In genomic region chr3:54087581-54088410, GRCh38 we compare ENCODE assay signal across 14 cellular contexts. TPM values are rescaled to one million over a fixed set of nuclear protein-coding genes. Genes with fewer than 3 reads are reported as not detected.
DNase-seq lines count a peak whose midpoint lies in the region; ATAC-seq, FAIRE-seq and TF ChIP-seq lines count a peak whose summit lies in the region.
"Had no signal": no experiment of that assay in that cellular context is flagged by ENCODE, and none has a peak within 500 bp of the region (broad histone marks: within the 10 kb centered on the region; RNA-seq: fewer than 3 reads in every experiment).

No MANE protein-coding gene starts in this region.

- H3K4me3 Mint-ChIP-seq in neural progenitor cell = peak overlapping the region; percentile 72
- H3K4me3 Mint-ChIP-seq: activated T-helper 1 cell treated with anti-CD3 and anti-CD28 coated beads, Interleukin-12 subunit alpha, Interleukin-12 subunit beta, Interleukin-2, Interleukin-4 antibody, amounts not matched to agents 30 ng/mL and 10 ng/mL and 1 ng/mL, durations not matched to agents 14 hours and 24 hours and 36 hours had no signal

- H3K36me3 ChIP-seq in neural progenitor cell = no peaks in the 10 kb centered on the region
- H3K36me3 ChIP-seq: spleen had no signal

- H3K4me3 ChIP-seq in astrocyte of the cerebellum (ENCODE audit: low read depth, low read length) (peak overlapping the region; percentile 15), right cardiac atrium (ENCODE audit: low read length) (peak overlapping the region; percentile 37), neural progenitor cell (peak overlapping the region; percentile 41)

- intact Hi-C loops in right cardiac atrium (cut with DNase I) = no loop called here

- in situ Hi-C loops in astrocyte of the cerebellum (cut with HindIII; ENCODE audit: low sequenced_read_pairs) = no loop called here

- no peaks in the 10 kb centered on the region for H3K79me2 ChIP-seq in neural progenitor cell (ENCODE audit: low read depth)

- H3K27ac Mint-ChIP-seq in neural progenitor cell = no peak overlapping the region
- H3K27ac Mint-ChIP-seq: activated T-helper 1 cell treated with anti-CD3 and anti-CD28 coated beads, Interleukin-12 subunit alpha, Interleukin-12 subunit beta, Interleukin-2, Interleukin-4 antibody, amounts not matched to agents 30 ng/mL and 10 ng/mL and 1 ng/mL, durations not matched to agents 14 hours and 24 hours and 36 hours had no signal

- H3K9me3 ChIP-seq in right cardiac atrium (ENCODE audit: control insufficient read depth, low read length) = no peaks in the 10 kb centered on the region
- no peaks in the 10 kb centered on the region for H3K9me3 ChIP-seq in neural progenitor cell (ENCODE audit: low read depth)
- H3K9me3 ChIP-seq: spleen had no signal

- TF ChIP-seq CTCF in astrocyte of the cerebellum (IDR thresholded peaks at IDR 0.05; ENCODE audit: low read depth, low read length, missing control alignments) (no peak), neural progenitor cell (IDR thresholded peaks at IDR 0.05) (no peak), D721Med (IDR thresholded peaks at IDR 0.05; ENCODE audit: insufficient read depth, missing control alignments) (no peak)

- H3K9ac ChIP-seq in neural progenitor cell = no peak overlapping the region

- ATAC-seq in right cardiac atrium = peak; percentile 82 to 86
- no peak for ATAC-seq in GM18909 (IDR thresholded peaks at IDR 0.05; ENCODE audit: poor library complexity, unreplicated experiment)

- peaks cover 5% of the 10 kb centered on the region for H3K4me1 Mint-ChIP-seq in neural progenitor cell

- no peak overlapping the region for H3K27ac ChIP-seq in right cardiac atrium (ENCODE audit: low read length)
- H3K27ac ChIP-seq in neural progenitor cell = no peak overlapping the region
- H3K27ac ChIP-seq: spleen had no signal

- H3K4me2 ChIP-seq in neural progenitor cell = peak overlapping the region; percentile 86

- peak overlapping the region; percentile 21 for H2AFZ ChIP-seq in neural progenitor cell (replicated peaks)

- DNase-seq in COLO668 (lab: John Stamatoyannopoulos, UW; ENCODE audit: unreplicated experiment) = peak; percentile 8
- no peak for DNase-seq in astrocyte of the cerebellum (ENCODE audit: low read depth)
- DNase-seq in right cardiac atrium = peak; percentile 32 to 70 (median 69)
- DNase-seq in neural progenitor cell (ENCODE audit: low spot score) = peak; percentile 27
- no peak for DNase-seq in UCSD-AML1 (lab: John Stamatoyannopoulos, UW; ENCODE audit: unreplicated experiment)
- DNase-seq in NCI-H1105 treated with DMSO at 0.1 percent for 48 hours (lab: John Stamatoyannopoulos, UW) = no peak
- no peak for DNase-seq in D721Med (ENCODE audit: insufficient read length, low spot score)
- DNase-seq: GF-D8, NCI-H226, SHP77 treated with DMSO at 0.1 percent for 48 hours, spleen had no signal

- no peaks in the 10 kb centered on the region for H3K27me3 ChIP-seq in right cardiac atrium (ENCODE audit: control insufficient read depth, insufficient read depth)
- H3K27me3 ChIP-seq in neural progenitor cell = peaks cover 44% of the 10 kb centered on the region

- no peaks in the 10 kb centered on the region for H3F3A ChIP-seq in neural progenitor cell (ENCODE audit: low read depth)

- peaks cover 12% of the 10 kb centered on the region for H3K27me3 Mint-ChIP-seq in neural progenitor cell (ENCODE audit: insufficient read depth, low read depth)

- H3K36me3 Mint-ChIP-seq in neural progenitor cell = no peaks in the 10 kb centered on the region

- H4K20me1 ChIP-seq in neural progenitor cell (ENCODE audit: low read depth) = no peaks in the 10 kb centered on the region

- no peaks in the 10 kb centered on the region for H3K4me1 ChIP-seq in right cardiac atrium (ENCODE audit: control insufficient read depth, insufficient read depth, low read length)
- H3K4me1 ChIP-seq in neural progenitor cell = peaks cover 2% of the 10 kb centered on the region

- no peaks in the 10 kb centered on the region for H3K9me3 Mint-ChIP-seq in neural progenitor cell
- H3K9me3 Mint-ChIP-seq: activated T-helper 1 cell treated with anti-CD3 and anti-CD28 coated beads, Interleukin-12 subunit alpha, Interleukin-12 subunit beta, Interleukin-2, Interleukin-4 antibody, amounts not matched to agents 30 ng/mL and 10 ng/mL and 1 ng/mL, durations not matched to agents 14 hours and 24 hours and 36 hours had no signal

- WGBS in right cardiac atrium = 19% methylated on average over 54 of the region's 54 CpGs

- FAIRE-seq in D721Med (lab: Jason Lieb, UNC) = no peak

RNA-seq across cellular contexts. Expression of gene CACNA2D3, which starts 34.6 kb away (rescaled TPM):
- 10 to 100 TPM; 29.2 to 64.5 (median 45.5) TPM for total RNA-seq in right cardiac atrium
- polyA plus RNA-seq in right cardiac atrium = 42.4 TPM
- 0.43 TPM in 1 of 2 replicates, not detected in the other for total RNA-seq in neural progenitor cell (ENCODE audit: low replicate concordance)
- total RNA-seq: activated T-helper 1 cell treated with anti-CD3 and anti-CD28 coated beads, Interleukin-12 subunit alpha, Interleukin-12 subunit beta, Interleukin-2, Interleukin-4 antibody, amounts not matched to agents 30 ng/mL and 10 ng/mL and 1 ng/mL, durations not matched to agents 14 hours and 24 hours and 36 hours; bronchial epithelial cell had no signal

Comparison
In these comparisons a context has a peak if more than half of its experiments do, and no peak if none do; other contexts are left out.
1. DNase-seq: peak in COLO668 (single experiment), right cardiac atrium (3 of 3) and neural progenitor cell (single experiment); none in astrocyte of the cerebellum (single experiment), UCSD-AML1 (single experiment), NCI-H1105 treated with DMSO at 0.1 percent for 48 hours (single experiment) and D721Med (single experiment).
2. RNA of gene CACNA2D3, which starts 34.6 kb away (total RNA-seq): 29.2 to 64.5 TPM in right cardiac atrium; 0.43 TPM in neural progenitor cell; every median in the first group is over 10 times any median in the second.
3. Peak in every context shown above with its lines, with median percentiles within 50 percentile points of each other: H3K4me3 ChIP-seq.